10 cellular contexts compared by ENCODE assay signal in the genomic region with DNA sequence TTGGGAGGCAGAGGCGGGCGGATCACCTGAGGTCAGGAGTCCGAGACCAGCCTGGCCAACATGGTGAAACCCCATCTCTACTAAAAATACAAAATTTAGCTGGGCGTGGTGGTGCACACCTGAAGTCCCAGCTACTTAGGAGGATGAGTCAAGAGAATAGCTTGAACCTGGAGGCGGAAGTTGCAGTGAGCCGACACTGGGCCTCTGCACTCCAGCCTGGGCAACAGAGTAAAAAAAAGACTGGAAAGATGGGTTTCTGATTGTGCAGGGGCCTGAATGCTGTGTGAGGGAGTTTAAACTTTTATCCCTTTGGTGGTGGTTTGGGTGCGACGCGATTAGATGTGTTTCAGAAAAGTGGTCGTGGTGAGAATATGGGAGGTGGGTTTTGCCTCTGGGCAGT. TPM values are rescaled to one million over a fixed set of nuclear protein-coding genes. Genes with fewer than 3 reads are reported as not detected.
DNase-seq lines count a peak whose midpoint lies in the region; ATAC-seq and TF ChIP-seq lines count a peak whose summit lies in the region.
"Had no signal": no experiment of that assay in that cellular context is flagged by ENCODE, and none has a peak within 500 bp of the region (broad histone marks: within the 10 kb centered on the region; RNA-seq: fewer than 3 reads in every experiment).

No MANE protein-coding gene starts in this region.

- H4K91ac ChIP-seq in H9 (ENCODE audit: insufficient read length, low read depth, low read length) = no peak overlapping the region

- H3K4me1 Mint-ChIP-seq in CD4-positive, alpha-beta memory T cell = peaks cover 46 to 71% (median 58%) of the 10 kb centered on the region in 4 donors
- peaks cover 35 to 43% of the 10 kb centered on the region in 2 experiments for H3K4me1 Mint-ChIP-seq in H9
- H3K4me1 Mint-ChIP-seq in activated naive CD8-positive, alpha-beta T cell treated with anti-CD3 and anti-CD28 coated beads, Interleukin-2, amount 50 U/mL, for 24 hours = peaks cover 57% of the 10 kb centered on the region
- peaks cover 55 to 56% of the 10 kb centered on the region in 2 donors for H3K4me1 Mint-ChIP-seq in natural killer cell treated with Interleukin-12 subunit alpha and Interleukin-12 subunit beta and Interleukin-15 and Interleukin-18, amount 100 ng/mL, for 72 hours (ENCODE audit: low read depth in 2 of 2)

- no peak overlapping the region for H2AK5ac ChIP-seq in H9 (ENCODE audit: insufficient read length, low read length)

- no peak overlapping the region for H3K18ac ChIP-seq in H9 (ENCODE audit: insufficient read length, low read depth, low read length)

- H3K4ac ChIP-seq in H9 (ENCODE audit: low read depth, low read length) = no peak overlapping the region

- POLR2A ChIA-PET in CD4-positive, alpha-beta memory T cell (lab: Charles Lee; ENCODE audit: partially characterized antibody) = interaction anchor here (0.6 to 6.9 kb wide), 8 partner anchors 9 to 835 kb away, joined by 3 to 52 read pairs (median 4); a partner anchor contains a TSS

- peaks cover 6% of the 10 kb centered on the region for H3K79me1 ChIP-seq in H9 (ENCODE audit: insufficient read depth, low read depth, low read length, poor library complexity, severe bottlenecking)

- intact Hi-C loops in CD4-positive, alpha-beta memory T cell (cut with micrococcal nuclease) = loop anchor here (2.0 kb wide), 1 partner anchor 26 kb away; no protein-coding TSS in a partner anchor

- H2BK120ac ChIP-seq in H9 (ENCODE audit: low read depth, low read length, poor library complexity, severe bottlenecking) = no peak overlapping the region

- peak overlapping the region; percentile 84 to 96 (median 88) for H3K4me3 Mint-ChIP-seq in CD4-positive, alpha-beta memory T cell
- H3K4me3 Mint-ChIP-seq in H9 = peak overlapping the region; percentile 74 to 83
- peak overlapping the region; percentile 69 for H3K4me3 Mint-ChIP-seq in activated naive CD8-positive, alpha-beta T cell treated with anti-CD3 and anti-CD28 coated beads, Interleukin-2, amount 50 U/mL, for 24 hours
- peak overlapping the region; percentile 83 for H3K4me3 Mint-ChIP-seq in natural killer cell treated with Interleukin-12 subunit alpha and Interleukin-12 subunit beta and Interleukin-15 and Interleukin-18, amount 100 ng/mL, for 72 hours

- H3K79me2 ChIP-seq in H9 (ENCODE audit: insufficient read depth, low read length) = peaks cover 2% of the 10 kb centered on the region; the same call in 1 of the 2 replicates

- H3K4me2 ChIP-seq in H9 (ENCODE audit: insufficient read depth, insufficient read length, low read length) = no peak overlapping the region

- H3T11ph ChIP-seq in H9 (ENCODE audit: low read length) = no peak overlapping the region

- no peak for TF ChIP-seq CTCF in H9 (conservative IDR thresholded peaks at IDR 0.05)

- H2BK5ac ChIP-seq in H9 (ENCODE audit: insufficient read length, low read length) = no peak overlapping the region

- 100% methylated on average over 3 of the region's 10 CpGs for WGBS in H9 (ENCODE audit: extremely low coverage, insufficient read length, low lambda C conversion rate)

- H3K14ac ChIP-seq in H9 (ENCODE audit: insufficient read depth, low read length) = no peak overlapping the region

- no peak overlapping the region for H3K56ac ChIP-seq in H9 (ENCODE audit: insufficient read length, low read depth, low read length)

- H2BK20ac ChIP-seq in H9 (ENCODE audit: low read depth, low read length, poor library complexity, severe bottlenecking) = no peak overlapping the region

- H4K20me1 ChIP-seq in H9 (ENCODE audit: control insufficient read depth, insufficient read depth, insufficient read length) = no peaks in the 10 kb centered on the region

- ATAC-seq in activated naive CD8-positive, alpha-beta T cell treated with anti-CD3 and anti-CD28 coated beads, Interleukin-2, amount 50 U/mL, for 24 hours = no peak
- no peak for ATAC-seq in natural killer cell treated with Interleukin-12 subunit alpha and Interleukin-12 subunit beta and Interleukin-15 and Interleukin-18, amount 100 ng/mL, for 72 hours
- no peak for ATAC-seq in HG02852 (IDR thresholded peaks at IDR 0.05; ENCODE audit: unreplicated experiment)

- H3K27me3 ChIP-seq in CD4-positive, alpha-beta memory T cell (ENCODE audit: insufficient read depth, low read length) = no peaks in the 10 kb centered on the region
- H3K27me3 ChIP-seq in H9 (ENCODE audit: insufficient read depth, low read length) = no peaks in the 10 kb centered on the region

- no peaks in the 10 kb centered on the region for H3K9me3 Mint-ChIP-seq in CD4-positive, alpha-beta memory T cell
- no peaks in the 10 kb centered on the region; a peak in 1 of 5 replicates for H3K9me3 Mint-ChIP-seq in H9
- no peaks in the 10 kb centered on the region for H3K9me3 Mint-ChIP-seq in activated naive CD8-positive, alpha-beta T cell treated with anti-CD3 and anti-CD28 coated beads, Interleukin-2, amount 50 U/mL, for 24 hours
- no peaks in the 10 kb centered on the region for H3K9me3 Mint-ChIP-seq in natural killer cell treated with Interleukin-12 subunit alpha and Interleukin-12 subunit beta and Interleukin-15 and Interleukin-18, amount 100 ng/mL, for 72 hours

- H3K36me3 Mint-ChIP-seq in CD4-positive, alpha-beta memory T cell = peaks cover 0 to 4% of the 10 kb centered on the region in 2 donors
- H3K36me3 Mint-ChIP-seq in H9 (ENCODE audit: insufficient read depth in 1 of 3, low read depth in 3 of 3) = no peaks in the 10 kb centered on the region; a peak in 3 of 7 replicates
- no peaks in the 10 kb centered on the region for H3K36me3 Mint-ChIP-seq in activated naive CD8-positive, alpha-beta T cell treated with anti-CD3 and anti-CD28 coated beads, Interleukin-2, amount 50 U/mL, for 24 hours (ENCODE audit: low read depth)
- H3K36me3 Mint-ChIP-seq in natural killer cell treated with Interleukin-12 subunit alpha and Interleukin-12 subunit beta and Interleukin-15 and Interleukin-18, amount 100 ng/mL, for 72 hours = no peaks in the 10 kb centered on the region

- no peaks in the 10 kb centered on the region for H3K27me3 Mint-ChIP-seq in CD4-positive, alpha-beta memory T cell
- H3K27me3 Mint-ChIP-seq in H9 (ENCODE audit: low read depth) = peaks cover 1% of the 10 kb centered on the region; the same call in 1 of the 2 replicates
- H3K27me3 Mint-ChIP-seq in activated naive CD8-positive, alpha-beta T cell treated with anti-CD3 and anti-CD28 coated beads, Interleukin-2, amount 50 U/mL, for 24 hours = no peaks in the 10 kb centered on the region
- H3K27me3 Mint-ChIP-seq in natural killer cell treated with Interleukin-12 subunit alpha and Interleukin-12 subunit beta and Interleukin-15 and Interleukin-18, amount 100 ng/mL, for 72 hours = no peaks in the 10 kb centered on the region

- CTCF ChIA-PET in CD4-positive, alpha-beta memory T cell (lab: Charles Lee; ENCODE audit: partially characterized antibody) = interaction anchor here (2.8 to 3.5 kb wide), 2 partner anchors 22 to 27 kb away, joined by 6 to 15 read pairs; no protein-coding TSS in a partner anchor

- no peak overlapping the region for H2BK15ac ChIP-seq in H9 (ENCODE audit: low read depth, low read length)

- peak overlapping the region; percentile 70 for H3K27ac ChIP-seq in CD4-positive, alpha-beta memory T cell (ENCODE audit: low read depth, low read length)
- no peak overlapping the region for H3K27ac ChIP-seq in H9 (ENCODE audit: insufficient read length, low read depth, low read length)

- no peaks in the 10 kb centered on the region for H3K9me3 ChIP-seq in CD4-positive, alpha-beta memory T cell (ENCODE audit: control insufficient read depth in 1 of 2, low read length in 2 of 2)
- H3K9me3 ChIP-seq in H9 (ENCODE audit: control insufficient read depth, low read depth, low read length) = no peaks in the 10 kb centered on the region

- H3K4me3 ChIP-seq in CD4-positive, alpha-beta memory T cell (ENCODE audit: low read length in 2 of 2) = peak overlapping the region; percentile 64 to 72

- H2BK12ac ChIP-seq in H9 (ENCODE audit: insufficient read length, low read depth, low read length) = no peak overlapping the region

- peak overlapping the region; percentile 90 to 96 (median 92) for H3K27ac Mint-ChIP-seq in CD4-positive, alpha-beta memory T cell
- peak overlapping the region in 1 of 3 experiments; percentile 9; a peak in 1 of 7 replicates for H3K27ac Mint-ChIP-seq in H9
- H3K27ac Mint-ChIP-seq in activated naive CD8-positive, alpha-beta T cell treated with anti-CD3 and anti-CD28 coated beads, Interleukin-2, amount 50 U/mL, for 24 hours = peak overlapping the region; percentile 82
- peak overlapping the region; percentile 84 to 92 for H3K27ac Mint-ChIP-seq in natural killer cell treated with Interleukin-12 subunit alpha and Interleukin-12 subunit beta and Interleukin-15 and Interleukin-18, amount 100 ng/mL, for 72 hours

- H3K4me1 ChIP-seq in CD4-positive, alpha-beta memory T cell (ENCODE audit: insufficient read depth, low read length) = peaks cover 61% of the 10 kb centered on the region
- H3K4me1 ChIP-seq in H9 (ENCODE audit: insufficient read depth, low read length) = no peaks in the 10 kb centered on the region

- no peak overlapping the region for H3K23ac ChIP-seq in H9 (ENCODE audit: insufficient read length, low read depth, low read length)

- no peaks in the 10 kb centered on the region for H3K36me3 ChIP-seq in CD4-positive, alpha-beta memory T cell (ENCODE audit: insufficient read depth, low read length)

- no peak for DNase-seq in CD4-positive, alpha-beta memory T cell
- no peak for DNase-seq in H9
- no peak for DNase-seq in activated naive CD8-positive, alpha-beta T cell treated with anti-CD3 and anti-CD28 coated beads, Interleukin-2, amount 50 U/mL, for 24 hours
- DNase-seq in natural killer cell treated with Interleukin-12 subunit alpha and Interleukin-12 subunit beta and Interleukin-15 and Interleukin-18, amount 100 ng/mL, for 72 hours (ENCODE audit: low spot score) = no peak
- DNase-seq in HPDE6-E6E7 (ENCODE audit: extremely low spot score) = no peak
- DNase-seq in cerebellar cortex (ENCODE audit: low spot score) = no peak
- DNase-seq in NCI-H187 treated with DMSO at 0.1 percent for 48 hours (lab: John Stamatoyannopoulos, UW) = no peak
- DNase-seq: cerebellar nuclear complex, NCI-H774 had no signal

- no peak overlapping the region for H2AFZ ChIP-seq in H9 (ENCODE audit: low read length)

- H3K9ac ChIP-seq in H9 (ENCODE audit: extremely low read depth, insufficient read length, low read length) = no peak overlapping the region

- peaks cover 11% of the 10 kb centered on the region for H3K23me2 ChIP-seq in H9 (ENCODE audit: insufficient read length, low read depth, low read length, poor library complexity, severe bottlenecking)

- no peak overlapping the region for H4K8ac ChIP-seq in H9 (replicated peaks; ENCODE audit: insufficient read length, low read depth, low read length)

- no peak overlapping the region for H4K5ac ChIP-seq in H9 (ENCODE audit: insufficient read length, low read depth, low read length)

RNA-seq across cellular contexts. Expression of a gene that starts 1.8 kb away (rescaled TPM):
- total RNA-seq in CD4-positive, alpha-beta memory T cell = 10 to 100 TPM; 29.5 to 30.7 TPM
- polyA plus RNA-seq in CD4-positive, alpha-beta memory T cell = 10 to 100 TPM; 11.6 to 22.5 TPM
- total RNA-seq in H9 (2021) = 18.4 and 19.3 TPM in 2 replicates
- total RNA-seq in natural killer cell treated with Interleukin-12 subunit alpha and Interleukin-12 subunit beta and Interleukin-15 and Interleukin-18, amount 100 ng/mL, for 72 hours = 10 to 100 TPM; 29.6 to 31.7 TPM

RNA-seq across cellular contexts. Expression of a gene that starts 50.6 kb away (rescaled TPM):
- 100 to 1,000 TPM; 126 to 138 TPM for total RNA-seq in CD4-positive, alpha-beta memory T cell
- polyA plus RNA-seq in CD4-positive, alpha-beta memory T cell = 100 to 1,000 TPM in 1 of 2 donors, 10 to 100 TPM in 1; 78.7 to 135 TPM
- total RNA-seq in H9 (2021) = 337 and 343 TPM in 2 replicates
- total RNA-seq in natural killer cell treated with Interleukin-12 subunit alpha and Interleukin-12 subunit beta and Interleukin-15 and Interleukin-18, amount 100 ng/mL, for 72 hours = 100 to 1,000 TPM; 229 to 348 TPM
